1 cellular context compared by ENCODE assay signal in genomic region chr1:114388432-114389003, GRCh38.
TF ChIP-seq lines count a peak whose summit lies in the region.

No MANE protein-coding gene starts in this region.

TF ChIP-seq in K562, 482 proteins besides CTCF, POLR2A, EP300 and RAD21 (continued from another document and continues in another):
- TF ChIP-seq NKRF (IDR thresholded peaks at IDR 0.05; ENCODE audit: borderline replicate concordance) (peak; percentile 26; the same call in 1 of the 2 replicates), RBM17 (IDR thresholded peaks at IDR 0.05; ENCODE audit: borderline replicate concordance, low read depth, low read length) (no peak), POU5F1 (IDR thresholded peaks at IDR 0.05; ENCODE audit: borderline replicate concordance, low read depth, low read length, partially characterized antibody) (no peak), MEF2A (IDR thresholded peaks at IDR 0.05; ENCODE audit: control insufficient read depth, low read depth, low read length) (peak; percentile 95), ZSCAN29 (IDR thresholded peaks at IDR 0.05) (no peak), PHF20 (IDR thresholded peaks at IDR 0.05; ENCODE audit: partially characterized antibody) (no peak), SMAD1 (IDR thresholded peaks at IDR 0.05; ENCODE audit: low read depth, low read length, partially characterized antibody) (peak; percentile 21), EHMT2 (IDR thresholded peaks at IDR 0.05) (0 out of 2 replicates have a peak, but pooled peaks have one; percentile 81), ZBTB34 (CRISPR knock-in tag; IDR thresholded peaks at IDR 0.05) (no peak), ZNF140 (CRISPR knock-in tag; IDR thresholded peaks at IDR 0.05) (no peak), HINFP (tag; conservative IDR thresholded peaks at IDR 0.05; ENCODE audit: low read depth) (0 out of 2 replicates have a peak, but pooled peaks have one; percentile 11), NFIX (CRISPR knock-in tag; IDR thresholded peaks at IDR 0.05; ENCODE audit: low read depth) (no peak), NR2F6 (CRISPR knock-in tag; IDR thresholded peaks at IDR 0.05) (no peak), ZNF12 (CRISPR knock-in tag; IDR thresholded peaks at IDR 0.05) (no peak), CREM (IDR thresholded peaks at IDR 0.05; ENCODE audit: low read depth) (peak; percentile 64; the same call in 1 of the 2 replicates), NFRKB (IDR thresholded peaks at IDR 0.05; ENCODE audit: low read depth) (no peak), ZNF280A (IDR thresholded peaks at IDR 0.05; ENCODE audit: low read depth, partially characterized antibody) (peak; percentile 36), TRIM24 (IDR thresholded peaks at IDR 0.05) (peak; percentile 93 to 97), TAF1 (IDR thresholded peaks at IDR 0.05; ENCODE audit: control insufficient read depth, extremely low read depth, insufficient read depth, low read length, severe bottlenecking) (no peak), NCOA6 (IDR thresholded peaks at IDR 0.05) (no peak), RBM25 (IDR thresholded peaks at IDR 0.05; ENCODE audit: low read depth, low read length, severe bottlenecking) (peak; percentile 17), ZBTB2 (IDR thresholded peaks at IDR 0.05) (peak; percentile 75)
- TF ChIP-seq, protein P1, sequence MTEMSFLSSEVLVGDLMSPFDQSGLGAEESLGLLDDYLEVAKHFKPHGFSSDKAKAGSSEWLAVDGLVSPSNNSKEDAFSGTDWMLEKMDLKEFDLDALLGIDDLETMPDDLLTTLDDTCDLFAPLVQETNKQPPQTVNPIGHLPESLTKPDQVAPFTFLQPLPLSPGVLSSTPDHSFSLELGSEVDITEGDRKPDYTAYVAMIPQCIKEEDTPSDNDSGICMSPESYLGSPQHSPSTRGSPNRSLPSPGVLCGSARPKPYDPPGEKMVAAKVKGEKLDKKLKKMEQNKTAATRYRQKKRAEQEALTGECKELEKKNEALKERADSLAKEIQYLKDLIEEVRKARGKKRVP (CRISPR knock-in tag; IDR thresholded peaks at IDR 0.05), result 0 out of 2 replicates have a peak, but pooled peaks have one; percentile 40
- TF ChIP-seq, protein P2, sequence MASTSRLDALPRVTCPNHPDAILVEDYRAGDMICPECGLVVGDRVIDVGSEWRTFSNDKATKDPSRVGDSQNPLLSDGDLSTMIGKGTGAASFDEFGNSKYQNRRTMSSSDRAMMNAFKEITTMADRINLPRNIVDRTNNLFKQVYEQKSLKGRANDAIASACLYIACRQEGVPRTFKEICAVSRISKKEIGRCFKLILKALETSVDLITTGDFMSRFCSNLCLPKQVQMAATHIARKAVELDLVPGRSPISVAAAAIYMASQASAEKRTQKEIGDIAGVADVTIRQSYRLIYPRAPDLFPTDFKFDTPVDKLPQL (IDR thresholded peaks at IDR 0.05; ENCODE audit: extremely low read depth, insufficient read length), result no peak
- TF ChIP-seq, protein P3, sequence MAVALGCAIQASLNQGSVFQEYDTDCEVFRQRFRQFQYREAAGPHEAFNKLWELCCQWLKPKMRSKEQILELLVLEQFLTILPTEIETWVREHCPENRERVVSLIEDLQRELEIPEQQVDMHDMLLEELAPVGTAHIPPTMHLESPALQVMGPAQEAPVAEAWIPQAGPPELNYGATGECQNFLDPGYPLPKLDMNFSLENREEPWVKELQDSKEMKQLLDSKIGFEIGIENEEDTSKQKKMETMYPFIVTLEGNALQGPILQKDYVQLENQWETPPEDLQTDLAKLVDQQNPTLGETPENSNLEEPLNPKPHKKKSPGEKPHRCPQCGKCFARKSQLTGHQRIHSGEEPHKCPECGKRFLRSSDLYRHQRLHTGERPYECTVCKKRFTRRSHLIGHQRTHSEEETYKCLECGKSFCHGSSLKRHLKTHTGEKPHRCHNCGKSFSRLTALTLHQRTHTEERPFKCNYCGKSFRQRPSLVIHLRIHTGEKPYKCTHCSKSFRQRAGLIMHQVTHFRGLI (CRISPR knock-in tag; IDR thresholded peaks at IDR 0.05), result no peak
- TF ChIP-seq, protein P4, sequence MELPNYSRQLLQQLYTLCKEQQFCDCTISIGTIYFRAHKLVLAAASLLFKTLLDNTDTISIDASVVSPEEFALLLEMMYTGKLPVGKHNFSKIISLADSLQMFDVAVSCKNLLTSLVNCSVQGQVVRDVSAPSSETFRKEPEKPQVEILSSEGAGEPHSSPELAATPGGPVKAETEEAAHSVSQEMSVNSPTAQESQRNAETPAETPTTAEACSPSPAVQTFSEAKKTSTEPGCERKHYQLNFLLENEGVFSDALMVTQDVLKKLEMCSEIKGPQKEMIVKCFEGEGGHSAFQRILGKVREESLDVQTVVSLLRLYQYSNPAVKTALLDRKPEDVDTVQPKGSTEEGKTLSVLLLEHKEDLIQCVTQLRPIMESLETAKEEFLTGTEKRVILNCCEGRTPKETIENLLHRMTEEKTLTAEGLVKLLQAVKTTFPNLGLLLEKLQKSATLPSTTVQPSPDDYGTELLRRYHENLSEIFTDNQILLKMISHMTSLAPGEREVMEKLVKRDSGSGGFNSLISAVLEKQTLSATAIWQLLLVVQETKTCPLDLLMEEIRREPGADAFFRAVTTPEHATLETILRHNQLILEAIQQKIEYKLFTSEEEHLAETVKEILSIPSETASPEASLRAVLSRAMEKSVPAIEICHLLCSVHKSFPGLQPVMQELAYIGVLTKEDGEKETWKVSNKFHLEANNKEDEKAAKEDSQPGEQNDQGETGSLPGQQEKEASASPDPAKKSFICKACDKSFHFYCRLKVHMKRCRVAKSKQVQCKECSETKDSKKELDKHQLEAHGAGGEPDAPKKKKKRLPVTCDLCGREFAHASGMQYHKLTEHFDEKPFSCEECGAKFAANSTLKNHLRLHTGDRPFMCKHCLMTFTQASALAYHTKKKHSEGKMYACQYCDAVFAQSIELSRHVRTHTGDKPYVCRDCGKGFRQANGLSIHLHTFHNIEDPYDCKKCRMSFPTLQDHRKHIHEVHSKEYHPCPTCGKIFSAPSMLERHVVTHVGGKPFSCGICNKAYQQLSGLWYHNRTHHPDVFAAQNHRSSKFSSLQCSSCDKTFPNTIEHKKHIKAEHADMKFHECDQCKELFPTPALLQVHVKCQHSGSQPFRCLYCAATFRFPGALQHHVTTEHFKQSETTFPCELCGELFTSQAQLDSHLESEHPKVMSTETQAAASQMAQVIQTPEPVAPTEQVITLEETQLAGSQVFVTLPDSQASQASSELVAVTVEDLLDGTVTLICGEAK (IDR thresholded peaks at IDR 0.05), result 0 out of 2 replicates have a peak, but pooled peaks have one; percentile 24
- TF ChIP-seq, protein P4 (CRISPR knock-in tag; IDR thresholded peaks at IDR 0.05), result no peak
- TF ChIP-seq, protein P5, sequence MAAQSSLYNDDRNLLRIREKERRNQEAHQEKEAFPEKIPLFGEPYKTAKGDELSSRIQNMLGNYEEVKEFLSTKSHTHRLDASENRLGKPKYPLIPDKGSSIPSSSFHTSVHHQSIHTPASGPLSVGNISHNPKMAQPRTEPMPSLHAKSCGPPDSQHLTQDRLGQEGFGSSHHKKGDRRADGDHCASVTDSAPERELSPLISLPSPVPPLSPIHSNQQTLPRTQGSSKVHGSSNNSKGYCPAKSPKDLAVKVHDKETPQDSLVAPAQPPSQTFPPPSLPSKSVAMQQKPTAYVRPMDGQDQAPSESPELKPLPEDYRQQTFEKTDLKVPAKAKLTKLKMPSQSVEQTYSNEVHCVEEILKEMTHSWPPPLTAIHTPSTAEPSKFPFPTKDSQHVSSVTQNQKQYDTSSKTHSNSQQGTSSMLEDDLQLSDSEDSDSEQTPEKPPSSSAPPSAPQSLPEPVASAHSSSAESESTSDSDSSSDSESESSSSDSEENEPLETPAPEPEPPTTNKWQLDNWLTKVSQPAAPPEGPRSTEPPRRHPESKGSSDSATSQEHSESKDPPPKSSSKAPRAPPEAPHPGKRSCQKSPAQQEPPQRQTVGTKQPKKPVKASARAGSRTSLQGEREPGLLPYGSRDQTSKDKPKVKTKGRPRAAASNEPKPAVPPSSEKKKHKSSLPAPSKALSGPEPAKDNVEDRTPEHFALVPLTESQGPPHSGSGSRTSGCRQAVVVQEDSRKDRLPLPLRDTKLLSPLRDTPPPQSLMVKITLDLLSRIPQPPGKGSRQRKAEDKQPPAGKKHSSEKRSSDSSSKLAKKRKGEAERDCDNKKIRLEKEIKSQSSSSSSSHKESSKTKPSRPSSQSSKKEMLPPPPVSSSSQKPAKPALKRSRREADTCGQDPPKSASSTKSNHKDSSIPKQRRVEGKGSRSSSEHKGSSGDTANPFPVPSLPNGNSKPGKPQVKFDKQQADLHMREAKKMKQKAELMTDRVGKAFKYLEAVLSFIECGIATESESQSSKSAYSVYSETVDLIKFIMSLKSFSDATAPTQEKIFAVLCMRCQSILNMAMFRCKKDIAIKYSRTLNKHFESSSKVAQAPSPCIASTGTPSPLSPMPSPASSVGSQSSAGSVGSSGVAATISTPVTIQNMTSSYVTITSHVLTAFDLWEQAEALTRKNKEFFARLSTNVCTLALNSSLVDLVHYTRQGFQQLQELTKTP (IDR thresholded peaks at IDR 0.05; ENCODE audit: low read depth in 1 of 2, partially characterized antibody in 2 of 2), result peak in 1 of 2 experiments; percentile 87
